In genomic region chr9:92960561-92961290, GRCh38 we compare ENCODE assay signal across 23 cellular contexts. TPM values are rescaled to one million over a fixed set of nuclear protein-coding genes. Genes with fewer than 3 reads are reported as not detected.
DNase-seq lines count a peak whose midpoint lies in the region; ATAC-seq, FAIRE-seq and TF ChIP-seq lines count a peak whose summit lies in the region.
"Had no signal": no experiment of that assay in that cellular context is flagged by ENCODE, and none has a peak within 500 bp of the region (broad histone marks: within the 10 kb centered on the region; RNA-seq: fewer than 3 reads in every experiment).

No MANE protein-coding gene starts in this region.

- H3K27ac ChIP-seq in CD4-positive, alpha-beta memory T cell (ENCODE audit: low read depth, low read length): peak overlapping the region; percentile 84
- H3K27ac ChIP-seq: brain microvascular endothelial cell, coronary artery, SJSA1 had no signal

- POLR2A ChIA-PET in CD4-positive, alpha-beta memory T cell (lab: Charles Lee; ENCODE audit: partially characterized antibody): interaction anchor here (0.6 to 9.3 kb wide), 4 partner anchors 11 to 99 kb away, joined by 3 to 193 read pairs (median 52); no protein-coding TSS in a partner anchor

- H3K27ac Mint-ChIP-seq in CD4-positive, alpha-beta memory T cell: peak overlapping the region; percentile 76 to 99 (median 96)
- peak overlapping the region; percentile 89 for H3K27ac Mint-ChIP-seq in activated naive CD8-positive, alpha-beta T cell
- H3K27ac Mint-ChIP-seq in natural killer cell: peak overlapping the region; percentile 86 to 87
- H3K27ac Mint-ChIP-seq in mesothelial cell of epicardium: no peak overlapping the region
- H3K27ac Mint-ChIP-seq: HFFc6, WTC11 had no signal

- H3K36me3 ChIP-seq in CD4-positive, alpha-beta memory T cell (ENCODE audit: insufficient read depth, low read length): no peaks in the 10 kb centered on the region
- H3K36me3 ChIP-seq: brain microvascular endothelial cell, SJSA1 had no signal

- peaks cover 41 to 84% (median 60%) of the 10 kb centered on the region in 4 donors for H3K4me1 Mint-ChIP-seq in CD4-positive, alpha-beta memory T cell
- peaks cover 67% of the 10 kb centered on the region for H3K4me1 Mint-ChIP-seq in activated naive CD8-positive, alpha-beta T cell (ENCODE audit: low read depth)
- H3K4me1 Mint-ChIP-seq in natural killer cell: peaks cover 50 to 58% of the 10 kb centered on the region in 2 donors
- H3K4me1 Mint-ChIP-seq in mesothelial cell of epicardium: peaks cover 15% of the 10 kb centered on the region

- ATAC-seq in natural killer cell: no peak
- ATAC-seq: left colon, PC-3, WTC11 had no signal

- TF ChIP-seq CTCF in natural killer cell (IDR thresholded peaks at IDR 0.05) (no peak), GM20000 (IDR thresholded peaks at IDR 0.05; ENCODE audit: extremely low read depth, missing control alignments) (no peak), mesothelial cell of epicardium (IDR thresholded peaks at IDR 0.05; ENCODE audit: unreplicated experiment) (no peak)

- no peaks in the 10 kb centered on the region for H3K27me3 ChIP-seq in CD4-positive, alpha-beta memory T cell (ENCODE audit: insufficient read depth, low read length)
- H3K27me3 ChIP-seq: brain microvascular endothelial cell, SJSA1 had no signal

- H3K4me3 ChIP-seq in CD4-positive, alpha-beta memory T cell (ENCODE audit: low read length in 2 of 2): no peak overlapping the region
- H3K4me3 ChIP-seq: coronary artery, SJSA1 had no signal

- H3K4me3 Mint-ChIP-seq in CD4-positive, alpha-beta memory T cell: peak overlapping the region in 5 of 8 donors; percentile 32 to 77 (median 63)
- no peak overlapping the region for H3K4me3 Mint-ChIP-seq in activated naive CD8-positive, alpha-beta T cell
- H3K4me3 Mint-ChIP-seq in natural killer cell (no peak overlapping the region), mesothelial cell of epicardium (no peak overlapping the region)
- H3K4me3 Mint-ChIP-seq: HFFc6, neural crest cell, WTC11 had no signal

- H3K36me3 Mint-ChIP-seq in CD4-positive, alpha-beta memory T cell: peaks cover 20 to 28% of the 10 kb centered on the region in 2 donors
- H3K36me3 Mint-ChIP-seq in activated naive CD8-positive, alpha-beta T cell: peaks cover 8% of the 10 kb centered on the region
- H3K36me3 Mint-ChIP-seq in natural killer cell: no peaks in the 10 kb centered on the region
- no peaks in the 10 kb centered on the region for H3K36me3 Mint-ChIP-seq in mesothelial cell of epicardium

- H3K9me3 Mint-ChIP-seq in CD4-positive, alpha-beta memory T cell: peaks cover 0 to 7% (median 1%) of the 10 kb centered on the region in 8 donors
- no peaks in the 10 kb centered on the region for H3K9me3 Mint-ChIP-seq in activated naive CD8-positive, alpha-beta T cell (ENCODE audit: low read depth)
- no peaks in the 10 kb centered on the region for H3K9me3 Mint-ChIP-seq in natural killer cell
- peaks cover 5% of the 10 kb centered on the region for H3K9me3 Mint-ChIP-seq in mesothelial cell of epicardium
- H3K9me3 Mint-ChIP-seq: neural crest cell had no signal

- H3K4me1 ChIP-seq in CD4-positive, alpha-beta memory T cell (ENCODE audit: insufficient read depth, low read length): peaks cover 75% of the 10 kb centered on the region
- H3K4me1 ChIP-seq: SJSA1 had no signal

- no peaks in the 10 kb centered on the region for H3K27me3 Mint-ChIP-seq in CD4-positive, alpha-beta memory T cell
- no peaks in the 10 kb centered on the region for H3K27me3 Mint-ChIP-seq in activated naive CD8-positive, alpha-beta T cell
- H3K27me3 Mint-ChIP-seq in natural killer cell (ENCODE audit: low read depth in 2 of 2) (no peaks in the 10 kb centered on the region), mesothelial cell of epicardium (ENCODE audit: low read depth) (no peaks in the 10 kb centered on the region)

- CTCF ChIA-PET in CD4-positive, alpha-beta memory T cell (lab: Charles Lee; ENCODE audit: partially characterized antibody): interaction anchor here (1.0 to 1.3 kb wide), 2 partner anchors 9 to 43 kb away, joined by 4 read pairs; no protein-coding TSS in a partner anchor

- intact Hi-C loops in CD4-positive, alpha-beta memory T cell (cut with micrococcal nuclease): loop anchor here (5.0 kb wide), 1 partner anchor 607 kb away; no protein-coding TSS in a partner anchor
- intact Hi-C loops in natural killer cell (cut with micrococcal nuclease): loop anchor here (5.0 kb wide), 1 partner anchor 277 kb away; no protein-coding TSS in a partner anchor

- H3K9me3 ChIP-seq in CD4-positive, alpha-beta memory T cell (ENCODE audit: control insufficient read depth in 1 of 2, low read length in 2 of 2): no peaks in the 10 kb centered on the region
- H3K9me3 ChIP-seq: SJSA1 had no signal

- DNase-seq in CD4-positive, alpha-beta memory T cell: no peak
- DNase-seq in D341Med (ENCODE audit: low spot score) (peak; percentile 10), natural killer cell (no peak), SHP77 treated with DMSO at 0.1 percent for 48 hours (lab: John Stamatoyannopoulos, UW) (no peak), GM20000 (ENCODE audit: low spot score) (no peak), mesothelial cell of epicardium (ENCODE audit: low spot score in 2 of 2, unreplicated experiment in 2 of 2) (no peak), GM19239 (ENCODE audit: insufficient read length, low spot score) (no peak)
- DNase-seq: brain microvascular endothelial cell, glutamatergic neuron, HFFc6, left colon, NCI-H1048, NCI-H187 treated with DMSO at 0.1 percent for 48 hours, NCI-H2227 treated with DMSO at 0.1 percent for 48 hours, PC-3, small intestine had no signal

- no peak for FAIRE-seq in GM19239 (lab: Jason Lieb, UNC)
- FAIRE-seq: small intestine, urothelium cell line had no signal

RNA-seq across cellular contexts. Expression of gene FGD3, which starts 13.4 kb away (rescaled TPM):
- total RNA-seq in CD4-positive, alpha-beta memory T cell: 100 to 1,000 TPM; 256 to 272 TPM
- 100 to 1,000 TPM in 1 of 2 donors, 10 to 100 TPM in 1; 52.7 to 146 TPM for polyA plus RNA-seq in CD4-positive, alpha-beta memory T cell
- total RNA-seq in natural killer cell (100 to 1,000 TPM; 133 to 204 (median 193) TPM), mesothelial cell of epicardium (36.3 to 41.9 TPM (median 39.5 TPM) in 3 replicates)
- total RNA-seq: HFFc6, LHCN-M2, SJSA1 had no signal

Comparison
In these comparisons a context has a peak if more than half of its experiments do, and no peak if none do; other contexts are left out.
1. H3K4me3 Mint-ChIP-seq: peak in CD4-positive, alpha-beta memory T cell (5 of 8); none in activated naive CD8-positive, alpha-beta T cell (single experiment), natural killer cell (single experiment) and mesothelial cell of epicardium (single experiment).